Comparison of ENCODE assay signal across 9 cellular contexts in genomic region chr19:19366691-19367396, GRCh38. TPM values are rescaled to one million over a fixed set of nuclear protein-coding genes. Genes with fewer than 3 reads are reported as not detected.
DNase-seq lines count a peak whose midpoint lies in the region; ATAC-seq, FAIRE-seq and TF ChIP-seq lines count a peak whose summit lies in the region.
"Had no signal": no experiment of that assay in that cellular context is flagged by ENCODE, and none has a peak within 500 bp of the region (broad histone marks: within the 10 kb centered on the region; RNA-seq: fewer than 3 reads in every experiment).

No MANE protein-coding gene starts in this region.

- peak overlapping the region; percentile 85 for H3K4me2 ChIP-seq in HepG2 (ENCODE audit: low read depth, low read length)

- H2AFZ ChIP-seq in HepG2 (ENCODE audit: low read length), result peak overlapping the region; percentile 91

- no peaks in the 10 kb centered on the region for H4K20me1 ChIP-seq in HepG2 (ENCODE audit: insufficient read depth, low read length)

- peak; percentile 48 for DNase-seq in NCI-H2227 (lab: John Stamatoyannopoulos, UW; ENCODE audit: unreplicated experiment)
- DNase-seq in activated B cell treated with CpG ODN at 0.5 μM for 24 hours, result peak; percentile 65
- peak; percentile 87 for DNase-seq in cerebellar cortex (ENCODE audit: low spot score)
- peak; percentile 92 for DNase-seq in HepG2 (ENCODE audit: low spot score)
- DNase-seq in stimulated activated CD4-positive, alpha-beta T cell treated with anti-CD3 and anti-CD28 coated beads, TNF-alpha, amount 100 ng/mL, for 4 hours (ENCODE audit: low read depth in 3 of 3), result peak; percentile 46 to 50 (median 48)

- WGBS in HepG2 (ENCODE audit: low lambda C conversion rate), result 19% methylated on average over 12 of the region's 12 CpGs

- no peaks in the 10 kb centered on the region for H3K36me3 Mint-ChIP-seq in activated B cell treated with CpG ODN at 0.5 μM for 24 hours (ENCODE audit: low read depth)

- H3K9ac ChIP-seq in HepG2 (ENCODE audit: insufficient read depth, low read depth, low read length), result peak overlapping the region; percentile 45; the same call in 1 of the 2 replicates

- no peaks in the 10 kb centered on the region for H3K9me3 ChIP-seq in HepG2 (ENCODE audit: low read length)

- no peaks in the 10 kb centered on the region for H3K79me2 ChIP-seq in HepG2 (ENCODE audit: insufficient read depth, low read length)

- intact Hi-C loops in activated B cell treated with CpG ODN at 0.5 μM for 24 hours (cut with micrococcal nuclease), result loop anchor here (1.0 kb wide), 1 partner anchor 123 kb away; no protein-coding TSS in a partner anchor
- intact Hi-C loops in HepG2 (cut with micrococcal nuclease; ENCODE audit: unreplicated experiment), result loop anchor here (1.0 kb wide), 3 partner anchors 18 to 123 kb away; no protein-coding TSS in a partner anchor

- H3K4me3 Mint-ChIP-seq in activated B cell treated with CpG ODN at 0.5 μM for 24 hours, result peak overlapping the region; percentile 36

- TF ChIP-seq POLR2A in HepG2 (IDR thresholded peaks at IDR 0.05; ENCODE audit: insufficient read depth in 1 of 2, low read depth in 2 of 2, low read length in 2 of 2), result peak; percentile 20 to 52; a peak in 2 of 4 replicates

- no peaks in the 10 kb centered on the region for H3K27me3 ChIP-seq in HepG2 (ENCODE audit: control insufficient read depth in 1 of 2, insufficient read depth in 2 of 2, low read length in 2 of 2)

- ATAC-seq in HG02981 (IDR thresholded peaks at IDR 0.05; ENCODE audit: unreplicated experiment) (peak; percentile 57), activated B cell treated with CpG ODN at 0.5 μM for 24 hours (ENCODE audit: low read depth) (peak; percentile 84), HepG2 (peak; percentile 89), HG02678 (IDR thresholded peaks at IDR 0.05; ENCODE audit: unreplicated experiment) (no peak)

- peak; percentile 97 for FAIRE-seq in HepG2 (lab: Jason Lieb, UNC)

- POLR2A ChIA-PET in activated B cell treated with CpG ODN at 0.5 μM for 24 hours (lab: Charles Lee) (interaction anchor here (0.6 to 1.5 kb wide), 3 partner anchors 41 to 124 kb away, joined by 3 to 8 read pairs (median 8); no protein-coding TSS in a partner anchor), HepG2 (lab: Yijun Ruan, JAX) (interaction anchor here (1.0 to 3.2 kb wide), 4 partner anchors 11 to 124 kb away, joined by 3 to 15 read pairs (median 8); partner anchors contain the start of gene GATAD2A)

- CTCF ChIA-PET in activated B cell treated with CpG ODN at 0.5 μM for 24 hours (lab: Charles Lee) (interaction anchor here (0.6 to 8.1 kb wide), 7 partner anchors 18 to 221 kb away, joined by 3 to 140 read pairs (median 5); partner anchors contain the start of gene GATAD2A), HepG2 (lab: Yijun Ruan, JAX; ENCODE audit: low intra/inter-chr PET ratio, low total read pairs) (interaction anchor here (1.6 to 2.8 kb wide), 2 partner anchors 39 to 123 kb away, joined by 12 to 33 read pairs; partner anchors contain the start of gene GATAD2A)

- no peaks in the 10 kb centered on the region for H3K36me3 ChIP-seq in HepG2 (replicated peaks in 1 of 2; ENCODE audit: control insufficient read depth in 1 of 2, insufficient read depth in 2 of 2, low read length in 2 of 2)

- TF ChIP-seq CTCF in GM12872 (IDR thresholded peaks at IDR 0.05; ENCODE audit: insufficient read depth, low read depth, low read length), result peak; percentile 99
- peak; percentile 83 for TF ChIP-seq CTCF in activated B cell treated with CpG ODN at 0.5 μM for 24 hours (IDR thresholded peaks at IDR 0.05)
- peak; percentile 100 for TF ChIP-seq CTCF in HepG2 (CRISPR knock-in tag; IDR thresholded peaks at IDR 0.05)

- in situ Hi-C loops in HepG2 (cut with HindIII; ENCODE audit: extremely low pct_ligation_motif_present, low pct_unique_long_range_greater_than_20kb), result loop anchor here (5.0 kb wide), 1 partner anchor 125 kb away; no protein-coding TSS in a partner anchor

- peak overlapping the region; percentile 34 to 67 (median 50) for H3K4me3 ChIP-seq in HepG2 (replicated peaks in 1 of 3; ENCODE audit: insufficient read depth in 1 of 3, low read depth in 2 of 3, low read length in 3 of 3)
- H3K4me3 ChIP-seq: skin epidermis had no signal

- peak overlapping the region; percentile 54 for H3K27ac ChIP-seq in HepG2 (ENCODE audit: extremely low read length, insufficient read depth, low read length)

- H3K9me3 Mint-ChIP-seq in activated B cell treated with CpG ODN at 0.5 μM for 24 hours, result no peaks in the 10 kb centered on the region

- H3K4me1 ChIP-seq in HepG2 (ENCODE audit: insufficient read depth, low read length), result peaks cover 52% of the 10 kb centered on the region

- TF ChIP-seq RAD21 in HepG2 (CRISPR knock-in tag; IDR thresholded peaks at IDR 0.05), result peak; percentile 95

- H3K27me3 Mint-ChIP-seq in activated B cell treated with CpG ODN at 0.5 μM for 24 hours, result no peaks in the 10 kb centered on the region

- TF ChIP-seq EP300 in HepG2 (IDR thresholded peaks at IDR 0.05; ENCODE audit: low read depth in 2 of 2, low read length in 2 of 2), result no peak
- TF ChIP-seq EP300 in HepG2 (CRISPR knock-in tag; IDR thresholded peaks at IDR 0.05; ENCODE audit: borderline replicate concordance), result peak; percentile 20; the same call in 1 of the 2 replicates

- H3K4me1 Mint-ChIP-seq in activated B cell treated with CpG ODN at 0.5 μM for 24 hours, result peaks cover 20% of the 10 kb centered on the region

- BruUV-seq in HepG2 (replicated peaks; lab: Mats Ljungman, UMichigan), result no TSS peak

- peak overlapping the region; percentile 69 for H3K27ac Mint-ChIP-seq in activated B cell treated with CpG ODN at 0.5 μM for 24 hours

RNA-seq across cellular contexts. Expression of gene GATAD2A, which starts 38.6 kb away (rescaled TPM):
- total RNA-seq in activated B cell treated with CpG ODN at 0.5 μM for 24 hours, result 116 and 126 TPM in 2 replicates
- total RNA-seq in HepG2 (2016; rRNA removed; fragmentation: Illumina TruSeq; extraction: Trizol), result 25.1 and 28.6 TPM in 2 replicates
- 10.8 and 13.3 TPM in 2 replicates for total RNA-seq in HepG2 (2016; cell fraction: cytosol; rRNA removed; fragmentation: Illumina TruSeq; extraction: Trizol; ENCODE audit: low read depth)
- 24.5 and 30.0 TPM in 2 replicates for total RNA-seq in HepG2 (2016; cell fraction: insoluble cytoplasmic fraction; rRNA removed; fragmentation: Illumina TruSeq; extraction: Trizol)
- total RNA-seq in HepG2 (2016; cell fraction: membrane; rRNA removed; fragmentation: Illumina TruSeq; extraction: Trizol), result 43.4 and 51.5 TPM in 2 replicates
- 19.5 and 24.3 TPM in 2 replicates for total RNA-seq in HepG2 (2016; cell fraction: nucleus; rRNA removed; fragmentation: Illumina TruSeq; extraction: Trizol)
- 15.1 and 16.8 TPM in 2 replicates for polyA plus RNA-seq in HepG2 (2011; rRNA removed)
- polyA plus RNA-seq in HepG2 (2011; cell fraction: cytosol; rRNA removed), result 10.5 and 13.4 TPM in 2 replicates
- 17.3 and 19.1 TPM in 2 replicates for polyA plus RNA-seq in HepG2 (2011; cell fraction: nucleus; rRNA removed)
- polyA plus RNA-seq in HepG2 (2012), result 19.3 and 26.1 TPM in 2 replicates
- polyA plus RNA-seq in HepG2 (2016; cell fraction: cytosol; fragmentation: Illumina TruSeq; extraction: Trizol; ENCODE audit: low read depth), result 13.2 and 13.4 TPM in 2 replicates
- polyA plus RNA-seq in HepG2 (2016; cell fraction: insoluble cytoplasmic fraction; fragmentation: Illumina TruSeq; extraction: Trizol; ENCODE audit: low read depth), result 38.8 and 59.1 TPM in 2 replicates
- 38.7 and 46.4 TPM in 2 replicates for polyA plus RNA-seq in HepG2 (2016; cell fraction: membrane; fragmentation: Illumina TruSeq; extraction: Trizol; ENCODE audit: low read depth)
- polyA plus RNA-seq in HepG2 (2016; cell fraction: nucleus; fragmentation: Illumina TruSeq; extraction: Trizol; ENCODE audit: insufficient read depth, low read depth), result 43.6 and 47.2 TPM in 2 replicates
- 16.0 and 18.2 TPM in 2 replicates for polyA minus RNA-seq in HepG2 (2011; rRNA and poly(A)+ RNA removed; ENCODE audit: low replicate concordance)
- polyA minus RNA-seq in HepG2 (2011; cell fraction: cytosol; rRNA and poly(A)+ RNA removed), result 24.2 and 24.4 TPM in 2 replicates
- polyA minus RNA-seq in HepG2 (2011; cell fraction: nucleus; rRNA and poly(A)+ RNA removed), result 11.5 and 14.5 TPM in 2 replicates

RNA-seq across cellular contexts. Expression of gene MAU2, which starts 46.2 kb away (rescaled TPM):
- total RNA-seq in activated B cell treated with CpG ODN at 0.5 μM for 24 hours (107 and 126 TPM in 2 replicates), HepG2 (2016; rRNA removed; fragmentation: Illumina TruSeq; extraction: Trizol) (11.2 and 16.8 TPM in 2 replicates)
- 9.4 and 9.6 TPM in 2 replicates for total RNA-seq in HepG2 (2016; cell fraction: cytosol; rRNA removed; fragmentation: Illumina TruSeq; extraction: Trizol; ENCODE audit: low read depth)
- 8.7 and 17.7 TPM in 2 replicates for total RNA-seq in HepG2 (2016; cell fraction: insoluble cytoplasmic fraction; rRNA removed; fragmentation: Illumina TruSeq; extraction: Trizol)
- 8.8 and 10.6 TPM in 2 replicates for total RNA-seq in HepG2 (2016; cell fraction: membrane; rRNA removed; fragmentation: Illumina TruSeq; extraction: Trizol)
- 22.6 and 31.6 TPM in 2 replicates for total RNA-seq in HepG2 (2016; cell fraction: nucleus; rRNA removed; fragmentation: Illumina TruSeq; extraction: Trizol)
- polyA plus RNA-seq in HepG2 (2011; rRNA removed), result 33.8 and 42.5 TPM in 2 replicates
- 14.5 and 20.0 TPM in 2 replicates for polyA plus RNA-seq in HepG2 (2011; cell fraction: cytosol; rRNA removed)
- polyA plus RNA-seq in HepG2 (2011; cell fraction: nucleus; rRNA removed), result 141 and 157 TPM in 2 replicates
- 24.5 and 28.7 TPM in 2 replicates for polyA plus RNA-seq in HepG2 (2012)
- 1.4 and 2.2 TPM in 2 replicates for polyA plus RNA-seq in HepG2 (2016; cell fraction: cytosol; fragmentation: Illumina TruSeq; extraction: Trizol; ENCODE audit: low read depth)
- polyA plus RNA-seq in HepG2 (2016; cell fraction: insoluble cytoplasmic fraction; fragmentation: Illumina TruSeq; extraction: Trizol; ENCODE audit: low read depth), result 8.0 and 11.9 TPM in 2 replicates
- 3.5 and 4.4 TPM in 2 replicates for polyA plus RNA-seq in HepG2 (2016; cell fraction: membrane; fragmentation: Illumina TruSeq; extraction: Trizol; ENCODE audit: low read depth)
- polyA plus RNA-seq in HepG2 (2016; cell fraction: nucleus; fragmentation: Illumina TruSeq; extraction: Trizol; ENCODE audit: insufficient read depth, low read depth), result 63.3 and 65.0 TPM in 2 replicates
- polyA minus RNA-seq in HepG2 (2011; rRNA and poly(A)+ RNA removed; ENCODE audit: low replicate concordance), result 93.0 and 117 TPM in 2 replicates
- 26.3 and 30.4 TPM in 2 replicates for polyA minus RNA-seq in HepG2 (2011; cell fraction: cytosol; rRNA and poly(A)+ RNA removed)
- polyA minus RNA-seq in HepG2 (2011; cell fraction: nucleus; rRNA and poly(A)+ RNA removed), result 66.6 and 70.0 TPM in 2 replicates

RNA-seq across cellular contexts. Expression of gene SUGP1, which starts 46.5 kb away (rescaled TPM):
- 68.6 and 73.0 TPM in 2 replicates for total RNA-seq in activated B cell treated with CpG ODN at 0.5 μM for 24 hours
- total RNA-seq in HepG2 (2016; rRNA removed; fragmentation: Illumina TruSeq; extraction: Trizol), result 17.7 and 25.9 TPM in 2 replicates
- total RNA-seq in HepG2 (2016; cell fraction: cytosol; rRNA removed; fragmentation: Illumina TruSeq; extraction: Trizol; ENCODE audit: low read depth), result 8.7 and 9.2 TPM in 2 replicates
- total RNA-seq in HepG2 (2016; cell fraction: insoluble cytoplasmic fraction; rRNA removed; fragmentation: Illumina TruSeq; extraction: Trizol), result 16.1 and 27.0 TPM in 2 replicates
- 10.9 and 12.1 TPM in 2 replicates for total RNA-seq in HepG2 (2016; cell fraction: membrane; rRNA removed; fragmentation: Illumina TruSeq; extraction: Trizol)
- total RNA-seq in HepG2 (2016; cell fraction: nucleus; rRNA removed; fragmentation: Illumina TruSeq; extraction: Trizol), result 21.4 and 23.7 TPM in 2 replicates
- polyA plus RNA-seq in HepG2 (2011; rRNA removed), result 21.6 and 29.1 TPM in 2 replicates
- polyA plus RNA-seq in HepG2 (2011; cell fraction: cytosol; rRNA removed), result 15.9 and 20.9 TPM in 2 replicates
- 103 and 104 TPM in 2 replicates for polyA plus RNA-seq in HepG2 (2011; cell fraction: nucleus; rRNA removed)
- 20.3 and 27.6 TPM in 2 replicates for polyA plus RNA-seq in HepG2 (2012)
- polyA plus RNA-seq in HepG2 (2016; cell fraction: cytosol; fragmentation: Illumina TruSeq; extraction: Trizol; ENCODE audit: low read depth), result 6.2 and 7.6 TPM in 2 replicates
- 14.4 and 18.3 TPM in 2 replicates for polyA plus RNA-seq in HepG2 (2016; cell fraction: insoluble cytoplasmic fraction; fragmentation: Illumina TruSeq; extraction: Trizol; ENCODE audit: low read depth)
- 6.6 and 9.3 TPM in 2 replicates for polyA plus RNA-seq in HepG2 (2016; cell fraction: membrane; fragmentation: Illumina TruSeq; extraction: Trizol; ENCODE audit: low read depth)
- 46.6 and 50.2 TPM in 2 replicates for polyA plus RNA-seq in HepG2 (2016; cell fraction: nucleus; fragmentation: Illumina TruSeq; extraction: Trizol; ENCODE audit: insufficient read depth, low read depth)
- polyA minus RNA-seq in HepG2 (2011; rRNA and poly(A)+ RNA removed; ENCODE audit: low replicate concordance), result 22.4 and 37.1 TPM in 2 replicates
- 9.5 and 13.6 TPM in 2 replicates for polyA minus RNA-seq in HepG2 (2011; cell fraction: cytosol; rRNA and poly(A)+ RNA removed)
- 35.1 and 46.9 TPM in 2 replicates for polyA minus RNA-seq in HepG2 (2011; cell fraction: nucleus; rRNA and poly(A)+ RNA removed)
